In the genomic region with DNA sequence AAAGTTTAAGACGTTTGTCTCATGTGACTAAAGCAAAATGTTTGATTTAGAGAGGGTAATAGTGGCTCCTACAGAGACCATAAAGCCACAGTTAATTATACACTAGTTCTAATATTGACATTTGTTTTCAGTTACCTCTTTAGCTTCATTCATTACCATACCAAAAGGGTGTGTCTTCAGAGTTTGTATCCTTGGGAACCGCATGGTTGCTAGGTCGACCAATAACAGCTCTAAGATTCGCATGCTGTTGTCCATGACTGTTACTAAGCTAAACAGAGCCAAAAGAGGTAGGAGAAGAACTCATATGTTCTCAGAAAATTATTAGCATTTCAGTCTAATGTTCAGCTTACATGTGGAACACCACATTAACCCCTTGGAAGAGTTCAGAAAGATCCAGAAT, we compare ENCODE assay signal across 1 cellular context.
TF ChIP-seq lines count a peak whose summit lies in the region.

No MANE protein-coding gene starts in this region.

TF ChIP-seq in A549, 52 proteins besides CTCF, POLR2A, EP300 and RAD21 (continued from another document):
- TF ChIP-seq JUNB (IDR thresholded peaks at IDR 0.05): no peak
